9 cellular contexts compared by ENCODE assay signal in the genomic region with DNA sequence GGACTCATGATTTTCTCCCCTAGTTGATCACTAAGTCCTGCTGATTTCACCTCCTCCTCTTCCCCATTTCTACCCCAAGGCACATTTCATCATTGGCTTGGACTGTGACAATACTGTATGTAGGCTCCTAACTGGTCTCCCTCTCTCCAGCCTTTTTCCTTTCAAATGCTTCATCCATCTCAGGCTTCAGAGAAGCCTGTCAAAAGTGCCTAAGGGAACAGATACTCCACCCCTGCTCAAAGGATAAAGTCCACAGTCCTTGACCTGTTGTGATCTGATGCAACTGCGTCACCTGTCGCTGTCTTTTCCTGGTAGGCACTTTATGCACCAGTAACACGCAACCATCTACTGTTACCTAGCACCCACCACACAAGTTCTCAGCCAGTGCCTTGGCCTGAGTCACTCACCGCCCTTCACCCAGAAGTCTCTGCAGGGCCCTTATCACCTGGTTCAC. TPM values are rescaled to one million over a fixed set of nuclear protein-coding genes. Genes with fewer than 3 reads are reported as not detected.
DNase-seq lines count a peak whose midpoint lies in the region; TF ChIP-seq lines count a peak whose summit lies in the region.
"Had no signal": no experiment of that assay in that cellular context is flagged by ENCODE, and none has a peak within 500 bp of the region (broad histone marks: within the 10 kb centered on the region; RNA-seq: fewer than 3 reads in every experiment).

No MANE protein-coding gene starts in this region.

- intact Hi-C loops in activated T-helper 1 cell treated with anti-CD3 and anti-CD28 coated beads, Interleukin-12 subunit alpha, Interleukin-12 subunit beta, Interleukin-2, Interleukin-4 antibody, amounts not matched to agents 30 ng/mL and 10 ng/mL and 1 ng/mL, durations not matched to agents 14 hours and 24 hours and 36 hours (cut with micrococcal nuclease) = no loop called here

- no peak overlapping the region for H3K4me3 Mint-ChIP-seq in stimulated activated naive CD8-positive, alpha-beta T cell treated with anti-CD3 and anti-CD28 coated beads, Interleukin-15, Interleukin-2, amounts not matched to agents 100 ng/mL and 50 ng/mL, for 24 hours
- no peak overlapping the region for H3K4me3 Mint-ChIP-seq in activated T-helper 1 cell treated with anti-CD3 and anti-CD28 coated beads, Interleukin-12 subunit alpha, Interleukin-12 subunit beta, Interleukin-2, Interleukin-4 antibody, amounts not matched to agents 30 ng/mL and 10 ng/mL and 1 ng/mL, durations not matched to agents 14 hours and 24 hours and 36 hours

- H3K27me3 ChIP-seq in OCI-LY3 (ENCODE audit: low read depth, low read length) = 0 out of 2 replicates have a peak, but pooled peaks cover 6% of the 10 kb centered on the region

- H3K9me3 Mint-ChIP-seq in stimulated activated naive CD8-positive, alpha-beta T cell treated with anti-CD3 and anti-CD28 coated beads, Interleukin-15, Interleukin-2, amounts not matched to agents 100 ng/mL and 50 ng/mL, for 24 hours = no peaks in the 10 kb centered on the region
- no peaks in the 10 kb centered on the region for H3K9me3 Mint-ChIP-seq in activated T-helper 1 cell treated with anti-CD3 and anti-CD28 coated beads, Interleukin-12 subunit alpha, Interleukin-12 subunit beta, Interleukin-2, Interleukin-4 antibody, amounts not matched to agents 30 ng/mL and 10 ng/mL and 1 ng/mL, durations not matched to agents 14 hours and 24 hours and 36 hours

- no peaks in the 10 kb centered on the region for H3K79me2 ChIP-seq in OCI-LY3 (ENCODE audit: low read length)

- no peak overlapping the region for H3K4me3 ChIP-seq in OCI-LY3 (ENCODE audit: low read length)

- peaks cover 55% of the 10 kb centered on the region for H3K4me1 ChIP-seq in OCI-LY3 (ENCODE audit: low read length)

- 0 out of 2 replicates have a peak overlapping the region, but pooled peaks have one; percentile 30 for H3K9ac ChIP-seq in OCI-LY3 (ENCODE audit: low read length)

- peaks cover 51% of the 10 kb centered on the region for H3K4me1 Mint-ChIP-seq in stimulated activated naive CD8-positive, alpha-beta T cell treated with anti-CD3 and anti-CD28 coated beads, Interleukin-15, Interleukin-2, amounts not matched to agents 100 ng/mL and 50 ng/mL, for 24 hours (ENCODE audit: low read depth)
- peaks cover 29% of the 10 kb centered on the region for H3K4me1 Mint-ChIP-seq in activated T-helper 1 cell treated with anti-CD3 and anti-CD28 coated beads, Interleukin-12 subunit alpha, Interleukin-12 subunit beta, Interleukin-2, Interleukin-4 antibody, amounts not matched to agents 30 ng/mL and 10 ng/mL and 1 ng/mL, durations not matched to agents 14 hours and 24 hours and 36 hours (ENCODE audit: low read depth)

- no peaks in the 10 kb centered on the region for H3K36me3 Mint-ChIP-seq in stimulated activated naive CD8-positive, alpha-beta T cell treated with anti-CD3 and anti-CD28 coated beads, Interleukin-15, Interleukin-2, amounts not matched to agents 100 ng/mL and 50 ng/mL, for 24 hours (ENCODE audit: low read depth)
- no peaks in the 10 kb centered on the region for H3K36me3 Mint-ChIP-seq in activated T-helper 1 cell treated with anti-CD3 and anti-CD28 coated beads, Interleukin-12 subunit alpha, Interleukin-12 subunit beta, Interleukin-2, Interleukin-4 antibody, amounts not matched to agents 30 ng/mL and 10 ng/mL and 1 ng/mL, durations not matched to agents 14 hours and 24 hours and 36 hours (ENCODE audit: low read depth)

- DNase-seq in NCI-H82 (lab: John Stamatoyannopoulos, UW) = peak; percentile 51
- no peak for DNase-seq in NCI-H82 treated with DMSO at 0.1 percent for 48 hours (lab: John Stamatoyannopoulos, UW; ENCODE audit: unreplicated experiment)
- DNase-seq in glomerular visceral epithelial cell (ENCODE audit: extremely low spot score) = peak; percentile 82
- DNase-seq in activated T-helper 1 cell treated with anti-CD3 and anti-CD28 coated beads, Interleukin-12 subunit alpha, Interleukin-12 subunit beta, Interleukin-2, Interleukin-4 antibody, amounts not matched to agents 30 ng/mL and 10 ng/mL and 1 ng/mL, durations not matched to agents 14 hours and 24 hours and 36 hours (ENCODE audit: low spot score) = no peak
- no peak for DNase-seq in A172 (ENCODE audit: low spot score)
- DNase-seq in midbrain (lab: John Stamatoyannopoulos, UW) = no peak
- DNase-seq: ACHN had no signal

- peak overlapping the region; percentile 46 for H3K27ac Mint-ChIP-seq in stimulated activated naive CD8-positive, alpha-beta T cell treated with anti-CD3 and anti-CD28 coated beads, Interleukin-15, Interleukin-2, amounts not matched to agents 100 ng/mL and 50 ng/mL, for 24 hours
- H3K27ac Mint-ChIP-seq in activated T-helper 1 cell treated with anti-CD3 and anti-CD28 coated beads, Interleukin-12 subunit alpha, Interleukin-12 subunit beta, Interleukin-2, Interleukin-4 antibody, amounts not matched to agents 30 ng/mL and 10 ng/mL and 1 ng/mL, durations not matched to agents 14 hours and 24 hours and 36 hours = no peak overlapping the region

- peak overlapping the region; percentile 72 for H3K27ac ChIP-seq in OCI-LY3 (ENCODE audit: low read length)

- H3K36me3 ChIP-seq in OCI-LY3 (replicated peaks; ENCODE audit: low read depth, low read length) = no peaks in the 10 kb centered on the region

- H3K4me2 ChIP-seq in OCI-LY3 (ENCODE audit: low read length) = peak overlapping the region; percentile 84

- no peak for TF ChIP-seq CTCF in OCI-LY3 (IDR thresholded peaks at IDR 0.05; ENCODE audit: low read depth, low read length)

- H2AFZ ChIP-seq in OCI-LY3 (ENCODE audit: low read depth, low read length) = no peak overlapping the region

- H3K27me3 Mint-ChIP-seq in stimulated activated naive CD8-positive, alpha-beta T cell treated with anti-CD3 and anti-CD28 coated beads, Interleukin-15, Interleukin-2, amounts not matched to agents 100 ng/mL and 50 ng/mL, for 24 hours = no peaks in the 10 kb centered on the region
- no peaks in the 10 kb centered on the region for H3K27me3 Mint-ChIP-seq in activated T-helper 1 cell treated with anti-CD3 and anti-CD28 coated beads, Interleukin-12 subunit alpha, Interleukin-12 subunit beta, Interleukin-2, Interleukin-4 antibody, amounts not matched to agents 30 ng/mL and 10 ng/mL and 1 ng/mL, durations not matched to agents 14 hours and 24 hours and 36 hours (ENCODE audit: insufficient read depth)

- 0 out of 2 replicates have a peak, but pooled peaks cover 6% of the 10 kb centered on the region for H4K20me1 ChIP-seq in OCI-LY3 (ENCODE audit: insufficient read depth, low read length)

- H3K9me3 ChIP-seq in OCI-LY3 (ENCODE audit: insufficient read depth, low read length) = no peaks in the 10 kb centered on the region

RNA-seq across cellular contexts. Expression of gene SCARB2, which starts 12.8 kb away (rescaled TPM):
- total RNA-seq in activated T-helper 1 cell treated with anti-CD3 and anti-CD28 coated beads, Interleukin-12 subunit alpha, Interleukin-12 subunit beta, Interleukin-2, Interleukin-4 antibody, amounts not matched to agents 30 ng/mL and 10 ng/mL and 1 ng/mL, durations not matched to agents 14 hours and 24 hours and 36 hours = 1.3 and 1.4 TPM in 2 replicates
- 113 and 136 TPM in 2 replicates for total RNA-seq in A172 (2014; rRNA removed; shearing (Covaris generic))

RNA-seq across cellular contexts. Expression of gene FAM47E, which starts 50.7 kb away (rescaled TPM):
- total RNA-seq in activated T-helper 1 cell treated with anti-CD3 and anti-CD28 coated beads, Interleukin-12 subunit alpha, Interleukin-12 subunit beta, Interleukin-2, Interleukin-4 antibody, amounts not matched to agents 30 ng/mL and 10 ng/mL and 1 ng/mL, durations not matched to agents 14 hours and 24 hours and 36 hours = not detected in 2 replicates
- total RNA-seq in A172 (2014; rRNA removed; shearing (Covaris generic)) = 0.12 and 0.38 TPM in 2 replicates

RNA-seq across cellular contexts. Expression of gene NUP54, which starts 52.6 kb away (rescaled TPM):
- total RNA-seq in activated T-helper 1 cell treated with anti-CD3 and anti-CD28 coated beads, Interleukin-12 subunit alpha, Interleukin-12 subunit beta, Interleukin-2, Interleukin-4 antibody, amounts not matched to agents 30 ng/mL and 10 ng/mL and 1 ng/mL, durations not matched to agents 14 hours and 24 hours and 36 hours = 70.6 and 75.1 TPM in 2 replicates
- 36.5 and 40.2 TPM in 2 replicates for total RNA-seq in A172 (2014; rRNA removed; shearing (Covaris generic))

Comparison
In these comparisons a context has a peak if more than half of its experiments do, and no peak if none do; other contexts are left out.
1. DNase-seq: peak in NCI-H82 (single experiment) and glomerular visceral epithelial cell (single experiment); none in NCI-H82 treated with DMSO at 0.1 percent for 48 hours (single experiment), activated T-helper 1 cell treated with anti-CD3 and anti-CD28 coated beads, Interleukin-12 subunit alpha, Interleukin-12 subunit beta, Interleukin-2, Interleukin-4 antibody, amounts not matched to agents 30 ng/mL and 10 ng/mL and 1 ng/mL, durations not matched to agents 14 hours and 24 hours and 36 hours (single experiment), A172 (single experiment) and midbrain (single experiment).
2. RNA of gene SCARB2, which starts 12.8 kb away (total RNA-seq): 113 to 136 TPM in A172; 1.3 to 1.4 TPM in activated T-helper 1 cell treated with anti-CD3 and anti-CD28 coated beads, Interleukin-12 subunit alpha, Interleukin-12 subunit beta, Interleukin-2, Interleukin-4 antibody, amounts not matched to agents 30 ng/mL and 10 ng/mL and 1 ng/mL, durations not matched to agents 14 hours and 24 hours and 36 hours; every median in the first group is over 10 times any median in the second.